In genomic region chr5:72847439-72847838, GRCh38 we compare ENCODE assay signal across 9 cellular contexts. TPM values are rescaled to one million over a fixed set of nuclear protein-coding genes. Genes with fewer than 3 reads are reported as not detected.
A peak's percentile ranks its signal among the peaks of the same experiment; 100 is the strongest.
DNase-seq lines count a peak whose midpoint lies in the region; ATAC-seq and TF ChIP-seq lines count a peak whose summit lies in the region.
"Had no signal": no experiment of that assay in that cellular context is flagged by ENCODE, and none has a peak within 500 bp of the region (broad histone marks: within the 10 kb centered on the region; RNA-seq: fewer than 3 reads in every experiment).

No MANE protein-coding gene starts in this region.

- H3K27ac ChIP-seq in substantia nigra (ENCODE audit: low read depth, low read length, poor library complexity, severe bottlenecking) (peak overlapping the region; percentile 92), neuronal stem cell (replicated peaks; ENCODE audit: low read length) (no peak overlapping the region)

- H3K18ac ChIP-seq in neuronal stem cell (ENCODE audit: low read length) = no peak overlapping the region

- no peak overlapping the region for H3K14ac ChIP-seq in neuronal stem cell (ENCODE audit: low read length)

- peak overlapping the region; percentile 98 for H3K27ac Mint-ChIP-seq in activated CD4-positive, alpha-beta T cell treated with anti-CD3 and anti-CD28 coated beads, Interleukin-2, amount 10 ng/mL, durations not matched to agents 7 days and 5 days
- H3K27ac Mint-ChIP-seq in activated CD8-positive, alpha-beta T cell treated with anti-CD3 and anti-CD28 coated beads for 36 hours = peak overlapping the region; percentile 99

- CTCF ChIA-PET in activated CD4-positive, alpha-beta T cell treated with anti-CD3 and anti-CD28 coated beads, Interleukin-2, amount 10 ng/mL, durations not matched to agents 7 days and 5 days (lab: Charles Lee) = interaction anchor here (0.6 to 1.3 kb wide), 3 partner anchors 30 to 236 kb away, joined by 3 to 4 read pairs (median 3); no protein-coding TSS in a partner anchor
- CTCF ChIA-PET in activated CD8-positive, alpha-beta T cell treated with anti-CD3 and anti-CD28 coated beads for 36 hours (lab: Charles Lee) = interaction anchor here (0.9 kb wide), 1 partner anchor 29 kb away, joined by 3 read pairs; no protein-coding TSS in a partner anchor

- no peak overlapping the region for H2AFZ ChIP-seq in neuronal stem cell (ENCODE audit: low read length)

- H3K9me3 ChIP-seq in iPS-15b (ENCODE audit: control insufficient read depth, insufficient read depth, low read length) (no peaks in the 10 kb centered on the region), neuronal stem cell (replicated peaks in 1 of 2; ENCODE audit: control insufficient read depth in 2 of 2, insufficient read depth in 1 of 2, low read depth in 1 of 2, low read length in 2 of 2) (no peaks in the 10 kb centered on the region)

- no peaks in the 10 kb centered on the region for H3K79me1 ChIP-seq in neuronal stem cell (ENCODE audit: low read depth, low read length)

- peaks cover 3% of the 10 kb centered on the region for H3K27me3 Mint-ChIP-seq in activated CD4-positive, alpha-beta T cell treated with anti-CD3 and anti-CD28 coated beads, Interleukin-2, amount 10 ng/mL, durations not matched to agents 7 days and 5 days
- no peaks in the 10 kb centered on the region for H3K27me3 Mint-ChIP-seq in activated CD8-positive, alpha-beta T cell treated with anti-CD3 and anti-CD28 coated beads for 36 hours

- peak overlapping the region; percentile 94 for H3K4me3 Mint-ChIP-seq in activated CD4-positive, alpha-beta T cell treated with anti-CD3 and anti-CD28 coated beads, Interleukin-2, amount 10 ng/mL, durations not matched to agents 7 days and 5 days
- H3K4me3 Mint-ChIP-seq in activated CD8-positive, alpha-beta T cell treated with anti-CD3 and anti-CD28 coated beads for 36 hours = peak overlapping the region; percentile 99

- WGBS in neuronal stem cell (ENCODE audit: extremely low coverage in 2 of 2, insufficient read length in 2 of 2, insufficient replicate concordance in 1 of 2), 2 donors = no CpG with 5 or more reads among the region's 3 CpGs

- no peaks in the 10 kb centered on the region for H3K9me3 Mint-ChIP-seq in activated CD4-positive, alpha-beta T cell treated with anti-CD3 and anti-CD28 coated beads, Interleukin-2, amount 10 ng/mL, durations not matched to agents 7 days and 5 days
- H3K9me3 Mint-ChIP-seq in activated CD8-positive, alpha-beta T cell treated with anti-CD3 and anti-CD28 coated beads for 36 hours = no peaks in the 10 kb centered on the region

- no peak overlapping the region for H4K8ac ChIP-seq in neuronal stem cell (ENCODE audit: low read depth, low read length)

- TF ChIP-seq CTCF in activated CD8-positive, alpha-beta T cell treated with anti-CD3 and anti-CD28 coated beads for 36 hours (IDR thresholded peaks at IDR 0.05) = no peak

- H3K36me3 Mint-ChIP-seq in activated CD4-positive, alpha-beta T cell treated with anti-CD3 and anti-CD28 coated beads, Interleukin-2, amount 10 ng/mL, durations not matched to agents 7 days and 5 days (ENCODE audit: low read depth) = peaks cover 19% of the 10 kb centered on the region
- peaks cover 25% of the 10 kb centered on the region for H3K36me3 Mint-ChIP-seq in activated CD8-positive, alpha-beta T cell treated with anti-CD3 and anti-CD28 coated beads for 36 hours (ENCODE audit: low read depth)

- H3K4me3 ChIP-seq in iPS-15b (ENCODE audit: low read depth, low read length) (peak overlapping the region; percentile 86), neuronal stem cell (ENCODE audit: low read length in 2 of 2) (no peak overlapping the region)

- POLR2A ChIA-PET in activated CD4-positive, alpha-beta T cell treated with anti-CD3 and anti-CD28 coated beads, Interleukin-2, amount 10 ng/mL, durations not matched to agents 7 days and 5 days (lab: Charles Lee) = no interaction called here
- POLR2A ChIA-PET in activated CD8-positive, alpha-beta T cell treated with anti-CD3 and anti-CD28 coated beads for 36 hours (lab: Charles Lee) = interaction anchor here (0.7 to 3.2 kb wide), 4 partner anchors 25 to 1387 kb away, joined by 3 to 23 read pairs (median 4); partner anchors contain the start of gene TNPO1

- H2BK15ac ChIP-seq in neuronal stem cell (ENCODE audit: low read length) = no peak overlapping the region

- no peak overlapping the region for H3K23ac ChIP-seq in neuronal stem cell (ENCODE audit: low read depth, low read length, poor library complexity)

- peaks cover 36% of the 10 kb centered on the region for H3K4me1 Mint-ChIP-seq in activated CD4-positive, alpha-beta T cell treated with anti-CD3 and anti-CD28 coated beads, Interleukin-2, amount 10 ng/mL, durations not matched to agents 7 days and 5 days
- H3K4me1 Mint-ChIP-seq in activated CD8-positive, alpha-beta T cell treated with anti-CD3 and anti-CD28 coated beads for 36 hours (ENCODE audit: low read depth) = peaks cover 48% of the 10 kb centered on the region

- H2BK5ac ChIP-seq in neuronal stem cell (ENCODE audit: low read length) = no peak overlapping the region

- intact Hi-C loops in activated CD8-positive, alpha-beta T cell treated with anti-CD3 and anti-CD28 coated beads for 36 hours (cut with micrococcal nuclease) = no loop called here

- H3K4ac ChIP-seq in neuronal stem cell (ENCODE audit: low read length) = no peak overlapping the region

- H3K9ac ChIP-seq in iPS-15b (ENCODE audit: low read depth, low read length) (no peak overlapping the region), neuronal stem cell (ENCODE audit: low read depth, low read length, poor library complexity) (no peak overlapping the region)

- H2AK5ac ChIP-seq in neuronal stem cell (ENCODE audit: low read depth, low read length) = no peak overlapping the region

- H3K4me1 ChIP-seq in iPS-15b (ENCODE audit: control insufficient read depth, insufficient read depth, low read length) = peaks cover 6% of the 10 kb centered on the region
- peaks cover 3 to 13% of the 10 kb centered on the region in 2 donors for H3K4me1 ChIP-seq in neuronal stem cell (ENCODE audit: control insufficient read depth in 2 of 2, insufficient read depth in 1 of 2, low read depth in 1 of 2, low read length in 2 of 2)

- no peak overlapping the region for H2BK120ac ChIP-seq in neuronal stem cell (ENCODE audit: low read depth, low read length)

- ATAC-seq in activated CD8-positive, alpha-beta T cell treated with anti-CD3 and anti-CD28 coated beads for 36 hours = no peak

- H4K91ac ChIP-seq in neuronal stem cell (ENCODE audit: low read depth, low read length, poor library complexity) = no peak overlapping the region

- no peak overlapping the region for H3K4me2 ChIP-seq in neuronal stem cell (ENCODE audit: insufficient read depth, low read length, poor library complexity, severe bottlenecking)

- H3K27me3 ChIP-seq in iPS-15b (ENCODE audit: control insufficient read depth, insufficient read depth, low read length) = no peaks in the 10 kb centered on the region
- H3K27me3 ChIP-seq in neuronal stem cell (ENCODE audit: control insufficient read depth in 3 of 3, insufficient read depth in 3 of 3, low read depth in 1 of 3, low read length in 3 of 3) = no peaks in the 10 kb centered on the region
- H3K27me3 ChIP-seq: adrenal gland had no signal

- H3K36me3 ChIP-seq in iPS-15b (ENCODE audit: control insufficient read depth, insufficient read depth, low read length) = no peaks in the 10 kb centered on the region
- H3K36me3 ChIP-seq in neuronal stem cell (replicated peaks in 1 of 2; ENCODE audit: control insufficient read depth in 2 of 2, insufficient read depth in 2 of 2, low read length in 2 of 2) = peaks cover 0 to 32% of the 10 kb centered on the region in 2 donors
- H3K36me3 ChIP-seq: adrenal gland had no signal

- no peak overlapping the region for H2BK12ac ChIP-seq in neuronal stem cell (ENCODE audit: low read length)

- DNase-seq in activated CD4-positive, alpha-beta T cell treated with anti-CD3 and anti-CD28 coated beads, Interleukin-2, amount 10 ng/mL, durations not matched to agents 7 days and 5 days = no peak
- no peak for DNase-seq in activated CD4-positive, alpha-beta T cell treated with anti-CD3 and anti-CD28 coated beads for 1 hour
- no peak for DNase-seq in activated CD8-positive, alpha-beta T cell treated with anti-CD3 and anti-CD28 coated beads for 36 hours
- DNase-seq in substantia nigra (lab: John Stamatoyannopoulos, UW) (no peak), dermis blood vessel endothelial cell (no peak), NCI-H69 (lab: John Stamatoyannopoulos, UW) (no peak), neuronal stem cell (ENCODE audit: low spot score) (no peak)

RNA-seq across cellular contexts. Expression of gene TNPO1, which starts 31.0 kb away (rescaled TPM):
- 10 to 100 TPM; 74.0 to 95.3 TPM for total RNA-seq in activated CD4-positive, alpha-beta T cell treated with anti-CD3 and anti-CD28 coated beads, Interleukin-2, amount 10 ng/mL, durations not matched to agents 7 days and 5 days
- 100 to 1,000 TPM in 1 of 2 experiments, 10 to 100 TPM in 1; 97.8 to 116 TPM for total RNA-seq in activated CD8-positive, alpha-beta T cell treated with anti-CD3 and anti-CD28 coated beads for 36 hours
- total RNA-seq in dermis blood vessel endothelial cell = 475 and 624 TPM in 2 replicates
- 59.0 TPM for polyA plus RNA-seq in neuronal stem cell (2013, experiment 1 of 2)
- 59.8 TPM for polyA plus RNA-seq in neuronal stem cell (2013, experiment 2 of 2)
